8 cellular contexts compared by ENCODE assay signal in the genomic region with DNA sequence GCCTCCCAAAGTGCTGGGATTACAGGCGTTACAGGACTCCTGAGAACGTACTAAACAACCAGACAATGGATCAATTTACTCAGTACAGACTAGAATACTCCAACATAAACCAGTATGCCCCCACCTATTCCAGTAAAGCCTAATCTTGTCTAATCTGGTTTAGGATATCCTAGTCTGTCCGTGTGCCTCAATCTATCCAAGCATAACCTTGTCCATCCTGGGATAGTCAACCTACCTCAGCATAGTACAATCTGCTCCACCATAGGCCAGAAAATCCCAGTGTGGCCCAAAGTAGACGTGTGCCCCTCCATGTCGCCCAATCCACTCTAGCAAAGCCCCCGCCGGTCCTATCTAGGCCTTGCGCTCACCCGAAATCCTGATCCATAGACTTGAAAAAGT. TPM values are rescaled to one million over a fixed set of nuclear protein-coding genes. Genes with fewer than 3 reads are reported as not detected.
DNase-seq lines count a peak whose midpoint lies in the region; FAIRE-seq and TF ChIP-seq lines count a peak whose summit lies in the region.

No MANE protein-coding gene starts in this region.

- no CpG with 5 or more reads among the region's 9 CpGs for WGBS in mesendoderm (ENCODE audit: extremely low coverage, insufficient coverage, low lambda C conversion rate)

- peak overlapping the region; percentile 82 for H3K4ac ChIP-seq in mesendoderm (ENCODE audit: low read depth, low read length)

- no peak for TF ChIP-seq POLR2A in vagina (IDR thresholded peaks at IDR 0.05)

- H3K4me2 ChIP-seq in mesendoderm (ENCODE audit: low read length) = peak overlapping the region; percentile 70

- peaks cover 6% of the 10 kb centered on the region for H3K36me3 Mint-ChIP-seq in IgD-negative memory B cell

- intact Hi-C loops in vagina (cut with DNase I) = no loop called here

- no peak overlapping the region for H2BK120ac ChIP-seq in mesendoderm (ENCODE audit: low read depth, low read length)

- H3K9me3 Mint-ChIP-seq in IgD-negative memory B cell = no peaks in the 10 kb centered on the region

- no peak overlapping the region for H2BK15ac ChIP-seq in mesendoderm (replicated peaks; ENCODE audit: low read depth)

- H3K56ac ChIP-seq in mesendoderm (ENCODE audit: low read length) = peak overlapping the region; percentile 96

- peaks cover 23% of the 10 kb centered on the region for H3K79me1 ChIP-seq in mesendoderm (ENCODE audit: low read length)

- no peak for DNase-seq in BE2C
- peak; percentile 27 for DNase-seq in bronchial epithelial cell (ENCODE audit: low read depth)
- DNase-seq in mesendoderm = peak; percentile 69
- no peak for DNase-seq in vagina (ENCODE audit: extremely low spot score in 2 of 2)
- no peak for DNase-seq in NCI-H2227 (lab: John Stamatoyannopoulos, UW; ENCODE audit: unreplicated experiment)
- no peak for DNase-seq in hepatic stellate cell (ENCODE audit: low spot score)
- no peak for DNase-seq in effector CD4-positive, alpha-beta T cell

- TF ChIP-seq CTCF in BE2C (IDR thresholded peaks at IDR 0.05; ENCODE audit: low read depth, low read length) (no peak), bronchial epithelial cell (IDR thresholded peaks at IDR 0.05; ENCODE audit: insufficient read depth, low read length, severe bottlenecking) (no peak), vagina (IDR thresholded peaks at IDR 0.05) (no peak)

- no peak overlapping the region for H3K23ac ChIP-seq in mesendoderm (ENCODE audit: low read length)

- peak overlapping the region; percentile 92 to 97 (median 95) for H3K27ac Mint-ChIP-seq in IgD-negative memory B cell

- no peak overlapping the region for H4K8ac ChIP-seq in mesendoderm (ENCODE audit: low read depth, low read length)

- peak overlapping the region; percentile 87 to 96 (median 91) for H3K4me3 Mint-ChIP-seq in IgD-negative memory B cell

- no peak overlapping the region for H2AK5ac ChIP-seq in mesendoderm (ENCODE audit: low read length)

- H3K9me3 ChIP-seq in BE2C = no peaks in the 10 kb centered on the region
- H3K9me3 ChIP-seq in vagina = no peaks in the 10 kb centered on the region

- peaks cover 22% of the 10 kb centered on the region for H3K36me3 ChIP-seq in BE2C
- H3K36me3 ChIP-seq in bronchial epithelial cell (ENCODE audit: control insufficient read depth, insufficient read depth, low read length) = peaks cover 19% of the 10 kb centered on the region
- peaks cover 17% of the 10 kb centered on the region for H3K36me3 ChIP-seq in mesendoderm (ENCODE audit: control insufficient read depth, insufficient read depth, low read length)
- H3K36me3 ChIP-seq in vagina = peaks cover 0 to 31% of the 10 kb centered on the region in 2 donors

- H3K4me1 Mint-ChIP-seq in IgD-negative memory B cell = peaks cover 25 to 30% (median 28%) of the 10 kb centered on the region in 3 donors

- peak overlapping the region; percentile 89 for H3K9ac ChIP-seq in mesendoderm (ENCODE audit: low read length)

- no peak for FAIRE-seq in bronchial epithelial cell (lab: Jason Lieb, UNC)

- no peaks in the 10 kb centered on the region for H3K27me3 Mint-ChIP-seq in IgD-negative memory B cell

- H4K5ac ChIP-seq in mesendoderm (ENCODE audit: low read length) = no peak overlapping the region

- H3K27me3 ChIP-seq in BE2C (no peaks in the 10 kb centered on the region), bronchial epithelial cell (ENCODE audit: control insufficient read depth, insufficient read depth, low read length) (no peaks in the 10 kb centered on the region), mesendoderm (ENCODE audit: insufficient read depth, low read length, poor library complexity) (no peaks in the 10 kb centered on the region), vagina (no peaks in the 10 kb centered on the region)

- H3K4me1 ChIP-seq in BE2C (no peaks in the 10 kb centered on the region), mesendoderm (ENCODE audit: control insufficient read depth, low read depth, low read length) (peaks cover 10% of the 10 kb centered on the region), vagina (peaks cover 66% of the 10 kb centered on the region)

- no peak overlapping the region for H2BK5ac ChIP-seq in mesendoderm (ENCODE audit: low read length)

- peaks cover 46% of the 10 kb centered on the region for H3K79me2 ChIP-seq in mesendoderm (ENCODE audit: control insufficient read depth, insufficient read depth, low read length)

- H3K4me3 ChIP-seq in BE2C (ENCODE audit: low read depth, low read length) = peak overlapping the region; percentile 86
- H3K4me3 ChIP-seq in bronchial epithelial cell (ENCODE audit: low read depth, low read length) = peak overlapping the region; percentile 85
- H3K4me3 ChIP-seq in mesendoderm (ENCODE audit: low read length) = peak overlapping the region; percentile 88
- peak overlapping the region; percentile 91 to 95 for H3K4me3 ChIP-seq in vagina

- peak overlapping the region; percentile 62 for H3K18ac ChIP-seq in mesendoderm (ENCODE audit: low read length)

- H3K27ac ChIP-seq in mesendoderm (ENCODE audit: low read depth, low read length) = peak overlapping the region; percentile 77
- peak overlapping the region; percentile 93 for H3K27ac ChIP-seq in vagina

RNA-seq across cellular contexts. Expression of gene DVL2, which starts 0.6 kb away (rescaled TPM):
- 36.4 TPM for polyA plus RNA-seq in BE2C (2012; ENCODE audit: insufficient read depth, insufficient read length, low read depth)
- polyA plus RNA-seq in IgD-negative memory B cell = 32.3 TPM
- 52.1 and 55.3 TPM in 2 replicates for total RNA-seq in bronchial epithelial cell
- polyA plus RNA-seq in mesendoderm (2013, experiment 1 of 2) = 25.9 TPM
- polyA plus RNA-seq in mesendoderm (2013, experiment 2 of 2) = 25.1 TPM
- 53.0 TPM for total RNA-seq in vagina

RNA-seq across cellular contexts. Expression of gene PHF23, which starts 5.6 kb away (rescaled TPM):
- polyA plus RNA-seq in BE2C (2012; ENCODE audit: insufficient read depth, insufficient read length, low read depth) = 47.8 TPM
- 38.2 TPM for polyA plus RNA-seq in IgD-negative memory B cell
- total RNA-seq in bronchial epithelial cell (27.4 and 34.9 TPM in 2 replicates), vagina (24.8 TPM)
- 80.4 TPM for polyA plus RNA-seq in mesendoderm (2013, experiment 1 of 2)
- 80.7 TPM for polyA plus RNA-seq in mesendoderm (2013, experiment 2 of 2)

RNA-seq across cellular contexts. Expression of gene GABARAP, which starts 8.5 kb away (rescaled TPM):
- 101 TPM for polyA plus RNA-seq in BE2C (2012; ENCODE audit: insufficient read depth, insufficient read length, low read depth)
- polyA plus RNA-seq in IgD-negative memory B cell = 1,138 TPM
- total RNA-seq in bronchial epithelial cell = 50.8 and 64.3 TPM in 2 replicates
- polyA plus RNA-seq in mesendoderm (2013, experiment 1 of 2) = 386 TPM
- 384 TPM for polyA plus RNA-seq in mesendoderm (2013, experiment 2 of 2)
- total RNA-seq in vagina = 395 TPM

RNA-seq across cellular contexts. Expression of gene ACADVL, which starts 14.0 kb away (rescaled TPM):
- 215 TPM for polyA plus RNA-seq in BE2C (2012; ENCODE audit: insufficient read depth, insufficient read length, low read depth)
- polyA plus RNA-seq in IgD-negative memory B cell = 88.6 TPM
- total RNA-seq in bronchial epithelial cell (216 and 277 TPM in 2 replicates), vagina (957 TPM)
- 129 TPM for polyA plus RNA-seq in mesendoderm (2013, experiment 1 of 2)
- 129 TPM for polyA plus RNA-seq in mesendoderm (2013, experiment 2 of 2)

RNA-seq across cellular contexts. Expression of gene DLG4, which starts 14.1 kb away (rescaled TPM):
- polyA plus RNA-seq in BE2C (2012; ENCODE audit: insufficient read depth, insufficient read length, low read depth) = 36.5 TPM
- 0.38 TPM for polyA plus RNA-seq in IgD-negative memory B cell
- 1.8 and 1.9 TPM in 2 replicates for total RNA-seq in bronchial epithelial cell
- polyA plus RNA-seq in mesendoderm (2013, experiment 1 of 2) = 15.9 TPM
- 14.2 TPM for polyA plus RNA-seq in mesendoderm (2013, experiment 2 of 2)
- 23.3 TPM for total RNA-seq in vagina

Comparison
In these comparisons a context has a peak if more than half of its experiments do, and no peak if none do; other contexts are left out.
1. DNase-seq: peak in bronchial epithelial cell (single experiment) and mesendoderm (single experiment); none in BE2C (single experiment), vagina (0 of 2), NCI-H2227 (single experiment), hepatic stellate cell (single experiment) and effector CD4-positive, alpha-beta T cell (single experiment).
2. Peak in every context shown above with its lines, with median percentiles within 50 percentile points of each other: H3K4me3 ChIP-seq.